ENCODE assay signal across 12 cellular contexts in genomic region chr2:226155476-226155875, GRCh38.
DNase-seq lines count a peak whose midpoint lies in the region; ATAC-seq and TF ChIP-seq lines count a peak whose summit lies in the region.
"Had no signal": no experiment of that assay in that cellular context is flagged by ENCODE, and none has a peak within 500 bp of the region (broad histone marks: within the 10 kb centered on the region; RNA-seq: fewer than 3 reads in every experiment).

No MANE protein-coding gene starts in this region.

- H3K79me2 ChIP-seq in GM23338 (replicated peaks; ENCODE audit: insufficient read depth) = no peaks in the 10 kb centered on the region

- TF ChIP-seq CTCF in GM23338 (conservative IDR thresholded peaks at IDR 0.05; ENCODE audit: low read depth in 2 of 2) (no peak), glutamatergic neuron (IDR thresholded peaks at IDR 0.05; ENCODE audit: partially characterized antibody, unreplicated experiment) (no peak), psoas muscle (IDR thresholded peaks at IDR 0.05) (no peak)

- peaks cover 51% of the 10 kb centered on the region for H3K4me1 Mint-ChIP-seq in GM23338
- H3K4me1 Mint-ChIP-seq in glutamatergic neuron (ENCODE audit: low read depth, unreplicated experiment) = peaks cover 2% of the 10 kb centered on the region

- intact Hi-C loops in psoas muscle (cut with DNase I) = loop anchor here in 1 of 2 donors (10.0 kb wide), 1 partner anchor 639 kb away; the partner anchor contains the start of gene IRS1

- no peaks in the 10 kb centered on the region for H4K20me1 ChIP-seq in GM23338 (replicated peaks; ENCODE audit: insufficient read depth)

- H3K4me2 ChIP-seq in GM23338 = no peak overlapping the region

- H3F3A ChIP-seq in GM23338 (replicated peaks; ENCODE audit: low read depth) = no peaks in the 10 kb centered on the region

- H3K27ac ChIP-seq in GM23338 (ENCODE audit: low read depth) (no peak overlapping the region), psoas muscle (peak overlapping the region; percentile 66)

- H2AFZ ChIP-seq in GM23338 = peak overlapping the region; percentile 26; the same call in 1 of the 2 replicates

- H3K4me3 Mint-ChIP-seq in GM23338 (no peak overlapping the region), glutamatergic neuron (ENCODE audit: unreplicated experiment) (no peak overlapping the region)

- no peak overlapping the region for H3K4me3 ChIP-seq in GM23338
- peak overlapping the region; percentile 50 for H3K4me3 ChIP-seq in psoas muscle

- ATAC-seq in GM23338 (no peak), psoas muscle (no peak)

- H3K36me3 Mint-ChIP-seq in GM23338 (ENCODE audit: low read depth) = no peaks in the 10 kb centered on the region
- no peaks in the 10 kb centered on the region for H3K36me3 Mint-ChIP-seq in glutamatergic neuron (ENCODE audit: unreplicated experiment)

- H3K4me1 ChIP-seq in GM23338 (ENCODE audit: insufficient read depth) (peaks cover 33% of the 10 kb centered on the region), psoas muscle (peaks cover 10% of the 10 kb centered on the region)

- no peaks in the 10 kb centered on the region for H3K9me3 ChIP-seq in psoas muscle

- H3K36me3 ChIP-seq in GM23338 (ENCODE audit: insufficient read depth) (no peaks in the 10 kb centered on the region), psoas muscle (ENCODE audit: insufficient read depth in 1 of 2, low read depth in 1 of 2) (no peaks in the 10 kb centered on the region)

- DNase-seq in GM23338 (ENCODE audit: low spot score) (no peak), NCI-H69 (lab: John Stamatoyannopoulos, UW) (peak; percentile 72), glutamatergic neuron (no peak), psoas muscle (no peak), NCI-H1105 (lab: John Stamatoyannopoulos, UW) (no peak), DMS153 (lab: John Stamatoyannopoulos, UW) (no peak)
- DNase-seq in stimulated activated naive CD4-positive, alpha-beta T cell (lab: John Stamatoyannopoulos, UW) = no peak
- DNase-seq: C1 segment of cervical spinal cord, DMS 273 treated with DMSO at 0.1 percent for 48 hours, Kasumi-1, NCI-H2029 treated with DMSO at 0.1 percent for 48 hours, NCI-H524 treated with DMSO at 0.1 percent for 48 hours had no signal

- H3K27me3 Mint-ChIP-seq in GM23338 (ENCODE audit: insufficient read depth, low read depth, poor library complexity) = no peaks in the 10 kb centered on the region
- H3K27me3 Mint-ChIP-seq in glutamatergic neuron (ENCODE audit: unreplicated experiment) = no peaks in the 10 kb centered on the region

- H3K27me3 ChIP-seq in GM23338 (ENCODE audit: insufficient read depth) = no peaks in the 10 kb centered on the region
- H3K27me3 ChIP-seq in psoas muscle (ENCODE audit: insufficient read depth in 3 of 3, low read length in 2 of 3) = no peaks in the 10 kb centered on the region

- H3K9me3 Mint-ChIP-seq in GM23338 (no peaks in the 10 kb centered on the region), glutamatergic neuron (ENCODE audit: unreplicated experiment) (no peaks in the 10 kb centered on the region)

- H3K9me2 ChIP-seq in GM23338 (ENCODE audit: insufficient read depth) = no peaks in the 10 kb centered on the region

- WGBS in psoas muscle, 3 donors = 62 to 68% (median 65%) methylated on average over 2 of the region's 2 CpGs

- H3K27ac Mint-ChIP-seq in GM23338 (peak overlapping the region; percentile 45), glutamatergic neuron (ENCODE audit: unreplicated experiment) (peak overlapping the region; percentile 64)

TF ChIP-seq in GM23338, 12 proteins besides CTCF, POLR2A, EP300 and RAD21:
- TF ChIP-seq POLR2AphosphoS5 (IDR thresholded peaks at IDR 0.05; ENCODE audit: low read depth) (no peak), EZH2 (IDR thresholded peaks at IDR 0.05; ENCODE audit: low read depth, unreplicated experiment) (no peak)
